In genomic region chr12:49622501-49623141, GRCh38 we compare ENCODE assay signal across 8 cellular contexts. TPM values are rescaled to one million over a fixed set of nuclear protein-coding genes. Genes with fewer than 3 reads are reported as not detected.
DNase-seq lines count a peak whose midpoint lies in the region; ATAC-seq and TF ChIP-seq lines count a peak whose summit lies in the region.

No MANE protein-coding gene starts in this region.

- H3K27ac Mint-ChIP-seq in activated naive CD4-positive, alpha-beta T cell treated with anti-CD3 and anti-CD28 coated beads for 36 hours = peak overlapping the region; percentile 76

- peak overlapping the region; percentile 79 for H3K4me3 Mint-ChIP-seq in activated naive CD4-positive, alpha-beta T cell treated with anti-CD3 and anti-CD28 coated beads for 36 hours

- peak; percentile 23 for ATAC-seq in HG03045 (IDR thresholded peaks at IDR 0.05; ENCODE audit: unreplicated experiment)
- peak; percentile 15 to 63 (median 46) for ATAC-seq in heart right ventricle

- H3K4me3 ChIP-seq in OCI-LY3 (ENCODE audit: low read length) (peak overlapping the region; percentile 83), heart right ventricle (peak overlapping the region; percentile 11 to 81 (median 66)), rectal smooth muscle tissue (ENCODE audit: low read length) (peak overlapping the region; percentile 87)

- TF ChIP-seq CTCF in OCI-LY3 (IDR thresholded peaks at IDR 0.05; ENCODE audit: low read depth, low read length) = no peak
- TF ChIP-seq CTCF in heart right ventricle (IDR thresholded peaks at IDR 0.05) = no peak

- H3K4me2 ChIP-seq in OCI-LY3 (ENCODE audit: low read length) = peak overlapping the region; percentile 85

- H3K9ac ChIP-seq in OCI-LY3 (ENCODE audit: low read length) = peak overlapping the region; percentile 73
- peak overlapping the region; percentile 78 for H3K9ac ChIP-seq in rectal smooth muscle tissue (ENCODE audit: low read length)

- no peaks in the 10 kb centered on the region for H3K9me3 Mint-ChIP-seq in activated naive CD4-positive, alpha-beta T cell treated with anti-CD3 and anti-CD28 coated beads for 36 hours

- H4K20me1 ChIP-seq in OCI-LY3 (ENCODE audit: insufficient read depth, low read length) = no peaks in the 10 kb centered on the region

- peak overlapping the region; percentile 53 for H2AFZ ChIP-seq in OCI-LY3 (ENCODE audit: low read depth, low read length)

- H3K4me1 Mint-ChIP-seq in activated naive CD4-positive, alpha-beta T cell treated with anti-CD3 and anti-CD28 coated beads for 36 hours (ENCODE audit: low read depth) = peaks cover 20% of the 10 kb centered on the region

- DNase-seq in activated T-cell treated with anti-CD3 and anti-CD28 coated beads for 1 hour (ENCODE audit: low read depth) (peak; percentile 23), heart right ventricle (no peak), SHP77 treated with DMSO at 0.1 percent for 48 hours (lab: John Stamatoyannopoulos, UW) (no peak)
- DNase-seq in activated T-cell treated with anti-CD3 and anti-CD28 coated beads, Interleukin-2, amount 50 U/mL, for 1 hour = no peak
- peak; percentile 78 for DNase-seq in activated naive CD4-positive, alpha-beta T cell treated with anti-CD3 and anti-CD28 coated beads for 36 hours

- H3K79me2 ChIP-seq in OCI-LY3 (ENCODE audit: low read length) = no peaks in the 10 kb centered on the region

- intact Hi-C loops in activated naive CD4-positive, alpha-beta T cell treated with anti-CD3 and anti-CD28 coated beads for 36 hours (cut with micrococcal nuclease) = loop anchor here (1.0 to 5.0 kb wide), 10 partner anchors 40 to 358 kb away; partner anchors contain the start of genes BCDIN3D, MCRS1, NCKAP5L and SPATS2
- intact Hi-C loops in heart right ventricle (cut with DNase I) = no loop called here

- CTCF ChIA-PET in activated naive CD4-positive, alpha-beta T cell treated with anti-CD3 and anti-CD28 coated beads for 36 hours (lab: Charles Lee) = interaction anchor here (0.5 to 7.3 kb wide), 15 partner anchors 15 to 264 kb away, joined by 3 to 44 read pairs (median 4); partner anchors contain the start of genes FMNL3 and TMBIM6

- WGBS in heart right ventricle, 2 donors = 0 to 2% methylated on average over 22 of the region's 22 CpGs

- H3K36me3 ChIP-seq in OCI-LY3 (replicated peaks; ENCODE audit: low read depth, low read length) = no peaks in the 10 kb centered on the region
- no peaks in the 10 kb centered on the region for H3K36me3 ChIP-seq in heart right ventricle
- no peaks in the 10 kb centered on the region for H3K36me3 ChIP-seq in rectal smooth muscle tissue (ENCODE audit: control insufficient read depth, insufficient read depth, low read length)

- H3K27ac ChIP-seq in OCI-LY3 (ENCODE audit: low read length) = peak overlapping the region; percentile 44
- peak overlapping the region; percentile 78 to 88 (median 84) for H3K27ac ChIP-seq in heart right ventricle
- H3K27ac ChIP-seq in rectal smooth muscle tissue (ENCODE audit: low read depth, low read length) = peak overlapping the region; percentile 94

- no peaks in the 10 kb centered on the region for H3K36me3 Mint-ChIP-seq in activated naive CD4-positive, alpha-beta T cell treated with anti-CD3 and anti-CD28 coated beads for 36 hours (ENCODE audit: low read depth)

- H3K27me3 Mint-ChIP-seq in activated naive CD4-positive, alpha-beta T cell treated with anti-CD3 and anti-CD28 coated beads for 36 hours (ENCODE audit: low read depth) = peaks cover 12% of the 10 kb centered on the region

- H3K4me1 ChIP-seq in OCI-LY3 (ENCODE audit: low read length) = peaks cover 22% of the 10 kb centered on the region
- H3K4me1 ChIP-seq in heart right ventricle = peaks cover 14 to 33% (median 18%) of the 10 kb centered on the region in 9 donors
- H3K4me1 ChIP-seq in rectal smooth muscle tissue (ENCODE audit: control insufficient read depth, insufficient read depth, low read length) = peaks cover 11% of the 10 kb centered on the region

- H3K27me3 ChIP-seq in OCI-LY3 (ENCODE audit: low read depth, low read length) (peaks cover 19% of the 10 kb centered on the region), heart right ventricle (peaks cover 0 to 38% (median 0%) of the 10 kb centered on the region in 7 donors), rectal smooth muscle tissue (ENCODE audit: control insufficient read depth, insufficient read depth, low read length) (no peaks in the 10 kb centered on the region)

- H3K9me3 ChIP-seq in OCI-LY3 (ENCODE audit: insufficient read depth, low read length) (no peaks in the 10 kb centered on the region), heart right ventricle (no peaks in the 10 kb centered on the region)

RNA-seq across cellular contexts. Expression of gene PRPF40B, which starts 0.7 kb away (rescaled TPM):
- total RNA-seq in activated naive CD4-positive, alpha-beta T cell treated with anti-CD3 and anti-CD28 coated beads for 36 hours = 1 to 10 TPM; 7.2 to 7.7 TPM
- total RNA-seq in heart right ventricle = 10 to 100 TPM; 16.8 to 26.2 (median 21.6) TPM
- 10 to 100 TPM; 13.4 to 37.5 TPM for polyA plus RNA-seq in heart right ventricle

RNA-seq across cellular contexts. Expression of gene FAM186B, which starts 17.2 kb away (rescaled TPM):
- total RNA-seq in activated naive CD4-positive, alpha-beta T cell treated with anti-CD3 and anti-CD28 coated beads for 36 hours = under 1 TPM in 1 of 2 experiments, not detected in 1; 0.12 TPM
- 1 to 10 TPM in 2 of 10 donors, under 1 TPM in 8; 0.25 to 1.5 (median 0.78) TPM for total RNA-seq in heart right ventricle
- polyA plus RNA-seq in heart right ventricle = under 1 TPM; 0.04 to 0.22 TPM

RNA-seq across cellular contexts. Expression of gene MCRS1, which starts 54.7 kb away (rescaled TPM):
- total RNA-seq in activated naive CD4-positive, alpha-beta T cell treated with anti-CD3 and anti-CD28 coated beads for 36 hours = 10 to 100 TPM; 49.8 to 52.7 TPM
- total RNA-seq in heart right ventricle = 100 to 1,000 TPM in 1 of 10 donors, 10 to 100 TPM in 9; 72.6 to 118 (median 82.2) TPM
- 10 to 100 TPM; 73.3 to 94.7 TPM for polyA plus RNA-seq in heart right ventricle

Comparison
In these comparisons a context has a peak if more than half of its experiments do, and no peak if none do; other contexts are left out.
1. DNase-seq: peak in activated T-cell treated with anti-CD3 and anti-CD28 coated beads for 1 hour (single experiment) and activated naive CD4-positive, alpha-beta T cell treated with anti-CD3 and anti-CD28 coated beads for 36 hours (single experiment); none in activated T-cell treated with anti-CD3 and anti-CD28 coated beads, Interleukin-2, amount 50 U/mL, for 1 hour (single experiment), heart right ventricle (0 of 2) and SHP77 treated with DMSO at 0.1 percent for 48 hours (single experiment).
2. H3K27ac ChIP-seq: peak in every context shown above with its lines; median percentile 94 in rectal smooth muscle tissue; 84 in heart right ventricle; 44 in OCI-LY3.
3. Peak in every context shown above with its lines, with median percentiles within 50 percentile points of each other: H3K4me3 ChIP-seq.